Comparison of ENCODE assay signal across 8 cellular contexts in genomic region chr4:167622481-167623240, GRCh38.
A peak's percentile ranks its signal among the peaks of the same experiment; 100 is the strongest.
DNase-seq lines count a peak whose midpoint lies in the region; ATAC-seq, FAIRE-seq and TF ChIP-seq lines count a peak whose summit lies in the region.

No MANE protein-coding gene starts in this region.

- TF ChIP-seq CTCF in choroid plexus epithelial cell (conservative IDR thresholded peaks at IDR 0.05; ENCODE audit: low read depth, low read length) = peak; percentile 94
- TF ChIP-seq CTCF in HepG2 (CRISPR knock-in tag; IDR thresholded peaks at IDR 0.05) = peak; percentile 64

- FAIRE-seq in HepG2 (lab: Jason Lieb, UNC) = peak; percentile 50

- H3K9me3 ChIP-seq in HepG2 (ENCODE audit: low read length) = peaks cover 22% of the 10 kb centered on the region

- DNase-seq in NCI-H524 (lab: John Stamatoyannopoulos, UW) = peak; percentile 0 to 35
- DNase-seq in NCI-H524 treated with DMSO at 0.1 percent for 48 hours (lab: John Stamatoyannopoulos, UW) = no peak
- DNase-seq in SHP77 (lab: John Stamatoyannopoulos, UW) = peak; percentile 31 to 43
- peak; percentile 79 for DNase-seq in choroid plexus epithelial cell (ENCODE audit: low read depth)
- DNase-seq in HepG2 (ENCODE audit: low spot score) = peak; percentile 10
- DNase-seq in substantia nigra (lab: John Stamatoyannopoulos, UW) = peak in 43 of 49 donors; percentile 1 to 79 (median 43)

- H3K4me3 ChIP-seq in choroid plexus epithelial cell (ENCODE audit: low read depth, low read length) (no peak overlapping the region), HepG2 (replicated peaks in 1 of 3; ENCODE audit: insufficient read depth in 1 of 3, low read depth in 2 of 3, low read length in 3 of 3) (no peak overlapping the region)

- no peak for TF ChIP-seq RAD21 in HepG2 (CRISPR knock-in tag; IDR thresholded peaks at IDR 0.05)

- no TSS peak for BruUV-seq in HepG2 (replicated peaks; lab: Mats Ljungman, UMichigan)

- TF ChIP-seq POLR2A in HepG2 (IDR thresholded peaks at IDR 0.05; ENCODE audit: insufficient read depth in 1 of 2, low read depth in 2 of 2, low read length in 2 of 2) = no peak

- in situ Hi-C loops in HepG2 (cut with HindIII; ENCODE audit: extremely low pct_ligation_motif_present, low pct_unique_long_range_greater_than_20kb) = no loop called here

- intact Hi-C loops in HepG2 (cut with micrococcal nuclease; ENCODE audit: unreplicated experiment) = loop anchor here (1.0 kb wide), 2 partner anchors 455 to 601 kb away; no protein-coding TSS in a partner anchor

- no peak overlapping the region for H3K9ac ChIP-seq in HepG2 (ENCODE audit: insufficient read depth, low read depth, low read length)

- H3K27ac ChIP-seq in HepG2 (ENCODE audit: extremely low read length, insufficient read depth, low read length) (no peak overlapping the region), substantia nigra (ENCODE audit: low read depth, low read length, poor library complexity, severe bottlenecking) (no peak overlapping the region)

- CTCF ChIA-PET in HepG2 (lab: Yijun Ruan, JAX; ENCODE audit: low intra/inter-chr PET ratio, low total read pairs) = interaction anchor here (1.3 kb wide), 1 partner anchor 1457 kb away, joined by 3 read pairs; no protein-coding TSS in a partner anchor

- H4K20me1 ChIP-seq in HepG2 (ENCODE audit: insufficient read depth, low read length) = no peaks in the 10 kb centered on the region

- no peaks in the 10 kb centered on the region for H3K79me2 ChIP-seq in HepG2 (ENCODE audit: insufficient read depth, low read length)

- no peaks in the 10 kb centered on the region for H3K36me3 ChIP-seq in HepG2 (replicated peaks in 1 of 2; ENCODE audit: control insufficient read depth in 1 of 2, insufficient read depth in 2 of 2, low read length in 2 of 2)

- POLR2A ChIA-PET in HepG2 (lab: Yijun Ruan, JAX) = no interaction called here

- no peak overlapping the region for H2AFZ ChIP-seq in HepG2 (ENCODE audit: low read length)

- H3K4me1 ChIP-seq in HepG2 (ENCODE audit: insufficient read depth, low read length) = peaks cover 6% of the 10 kb centered on the region; the same call in 1 of the 2 replicates

- peak overlapping the region; percentile 30; the same call in 1 of the 2 replicates for H3K4me2 ChIP-seq in HepG2 (ENCODE audit: low read depth, low read length)

- H3K27me3 ChIP-seq in HepG2 (ENCODE audit: control insufficient read depth in 1 of 2, insufficient read depth in 2 of 2, low read length in 2 of 2) = no peaks in the 10 kb centered on the region

- TF ChIP-seq EP300 in HepG2 (IDR thresholded peaks at IDR 0.05; ENCODE audit: low read depth in 2 of 2, low read length in 2 of 2) (no peak), HepG2 (CRISPR knock-in tag; IDR thresholded peaks at IDR 0.05; ENCODE audit: borderline replicate concordance) (no peak)

- ATAC-seq in GM21381 (IDR thresholded peaks at IDR 0.05; ENCODE audit: unreplicated experiment) = peak; percentile 97
- ATAC-seq in HG03460 (IDR thresholded peaks at IDR 0.05; ENCODE audit: unreplicated experiment) = peak; percentile 89
- peak; percentile 92 for ATAC-seq in HepG2

- 24% methylated on average over 10 of the region's 10 CpGs for WGBS in HepG2 (ENCODE audit: low lambda C conversion rate)

TF ChIP-seq in HepG2, 621 proteins besides CTCF, POLR2A, EP300 and RAD21:
- TF ChIP-seq SMC3 (IDR thresholded peaks at IDR 0.05; ENCODE audit: low read length) = peak; percentile 42; the same call in 1 of the 2 replicates
- TF ChIP-seq STAG1 (CRISPR knock-in tag; IDR thresholded peaks at IDR 0.05) = peak; percentile 36; the same call in 1 of the 2 replicates
- TF ChIP-seq LRRFIP1 (CRISPR knock-in tag; conservative IDR thresholded peaks at IDR 0.05) = no peak
- TF ChIP-seq POGZ (CRISPR knock-in tag; IDR thresholded peaks at IDR 0.05) = no peak
